In the genomic region with DNA sequence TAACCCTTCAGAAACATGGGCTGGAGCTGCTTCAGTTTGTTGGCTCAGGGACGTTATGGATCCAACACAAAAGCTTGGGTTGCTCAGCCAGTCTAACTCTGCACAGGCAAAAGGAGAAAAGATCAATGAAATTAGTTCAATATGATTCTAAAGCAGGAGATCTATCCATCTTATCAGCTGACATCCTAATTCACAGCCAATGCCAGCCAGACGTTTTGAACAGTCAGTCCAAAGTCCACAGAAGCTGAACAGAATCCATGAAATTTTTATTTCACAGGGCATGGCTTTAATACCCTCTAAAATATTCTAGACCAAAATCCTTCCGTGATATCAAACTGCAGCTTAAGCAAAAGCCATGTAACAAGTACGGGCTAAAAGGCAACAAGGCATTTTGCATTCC, we compare ENCODE assay signal across 18 cellular contexts. TPM values are rescaled to one million over a fixed set of nuclear protein-coding genes. Genes with fewer than 3 reads are reported as not detected.
DNase-seq lines count a peak whose midpoint lies in the region; ATAC-seq, FAIRE-seq and TF ChIP-seq lines count a peak whose summit lies in the region.
"Had no signal": no experiment of that assay in that cellular context is flagged by ENCODE, and none has a peak within 500 bp of the region (broad histone marks: within the 10 kb centered on the region; RNA-seq: fewer than 3 reads in every experiment).

No MANE protein-coding gene starts in this region.

- H3K4me1 Mint-ChIP-seq in activated naive CD4-positive, alpha-beta T cell treated with anti-CD3 and anti-CD28 coated beads for 36 hours (ENCODE audit: low read depth): peaks cover 28% of the 10 kb centered on the region

- H3K4me3 Mint-ChIP-seq in activated naive CD4-positive, alpha-beta T cell treated with anti-CD3 and anti-CD28 coated beads for 36 hours: no peak overlapping the region
- H3K4me3 Mint-ChIP-seq: CD4-positive, CD25-positive, alpha-beta regulatory T cell had no signal

- in situ Hi-C loops in HepG2 (cut with HindIII; ENCODE audit: extremely low pct_ligation_motif_present, low pct_unique_long_range_greater_than_20kb): no loop called here

- H3K9me3 ChIP-seq in liver (ENCODE audit: control insufficient read depth in 4 of 4, low read length in 3 of 4) (no peaks in the 10 kb centered on the region), HepG2 (ENCODE audit: low read length) (no peaks in the 10 kb centered on the region), endocrine pancreas (ENCODE audit: control insufficient read depth, low read length) (no peaks in the 10 kb centered on the region), small intestine (ENCODE audit: control insufficient read depth, low read depth) (no peaks in the 10 kb centered on the region)
- H3K9me3 ChIP-seq: Caco-2, HAP-1 had no signal

- no peak overlapping the region for H3K27ac Mint-ChIP-seq in activated naive CD4-positive, alpha-beta T cell treated with anti-CD3 and anti-CD28 coated beads for 36 hours
- H3K27ac Mint-ChIP-seq: CD4-positive, CD25-positive, alpha-beta regulatory T cell had no signal

- no peak overlapping the region for H2AFZ ChIP-seq in HepG2 (ENCODE audit: low read length)
- H2AFZ ChIP-seq: GM23248 had no signal

- no peak for TF ChIP-seq POLR2A in HepG2 (IDR thresholded peaks at IDR 0.05; ENCODE audit: insufficient read depth in 1 of 2, low read depth in 2 of 2, low read length in 2 of 2)

- H3K9me3 Mint-ChIP-seq in activated naive CD4-positive, alpha-beta T cell treated with anti-CD3 and anti-CD28 coated beads for 36 hours: peaks cover 7% of the 10 kb centered on the region
- H3K9me3 Mint-ChIP-seq: CD4-positive, CD25-positive, alpha-beta regulatory T cell had no signal

- FAIRE-seq in HepG2 (lab: Jason Lieb, UNC) (no peak), small intestine (lab: Jason Lieb, UNC) (no peak)
- FAIRE-seq: D721Med, G401.6, GM12892, GM19239 had no signal

- no peak for TF ChIP-seq CTCF in liver (IDR thresholded peaks at IDR 0.05; ENCODE audit: low read depth, low read length, missing input control)
- no peak for TF ChIP-seq CTCF in HepG2 (CRISPR knock-in tag; IDR thresholded peaks at IDR 0.05)

- H3K4me3 ChIP-seq in liver (ENCODE audit: low read depth in 1 of 3, low read length in 3 of 3) (no peak overlapping the region), HepG2 (replicated peaks in 1 of 3; ENCODE audit: insufficient read depth in 1 of 3, low read depth in 2 of 3, low read length in 3 of 3) (no peak overlapping the region), endocrine pancreas (ENCODE audit: control insufficient read depth, insufficient read depth, low read length) (peak overlapping the region; percentile 7), small intestine (ENCODE audit: low read depth in 1 of 2, low read length in 2 of 2) (no peak overlapping the region)
- H3K4me3 ChIP-seq: GM23248, HAP-1 had no signal

- no peaks in the 10 kb centered on the region for H3K27me3 ChIP-seq in liver (ENCODE audit: control insufficient read depth in 4 of 4, insufficient read depth in 4 of 4, low read length in 3 of 4)
- no peaks in the 10 kb centered on the region for H3K27me3 ChIP-seq in HepG2 (ENCODE audit: control insufficient read depth in 1 of 2, insufficient read depth in 2 of 2, low read length in 2 of 2)
- no peaks in the 10 kb centered on the region for H3K27me3 ChIP-seq in endocrine pancreas (ENCODE audit: control insufficient read depth, insufficient read depth, low read length)
- H3K27me3 ChIP-seq in small intestine (ENCODE audit: control insufficient read depth in 2 of 2, insufficient read depth in 2 of 2, low read length in 2 of 2): no peaks in the 10 kb centered on the region

- ATAC-seq in HepG2 (no peak), GM19328 (IDR thresholded peaks at IDR 0.05; ENCODE audit: unreplicated experiment) (no peak)

- no peaks in the 10 kb centered on the region; the same call in 1 of the 2 replicates for H4K20me1 ChIP-seq in HepG2 (ENCODE audit: insufficient read depth, low read length)

- BruUV-seq in HepG2 (replicated peaks; lab: Mats Ljungman, UMichigan): no TSS peak

- no peaks in the 10 kb centered on the region for H3K27me3 Mint-ChIP-seq in activated naive CD4-positive, alpha-beta T cell treated with anti-CD3 and anti-CD28 coated beads for 36 hours (ENCODE audit: low read depth)
- H3K27me3 Mint-ChIP-seq: CD4-positive, CD25-positive, alpha-beta regulatory T cell had no signal

- H3K9ac ChIP-seq in liver (ENCODE audit: low read depth in 1 of 2, low read length in 2 of 2): no peak overlapping the region
- H3K9ac ChIP-seq in HepG2 (ENCODE audit: insufficient read depth, low read depth, low read length): no peak overlapping the region
- H3K9ac ChIP-seq in endocrine pancreas (ENCODE audit: control insufficient read depth, insufficient read depth, low read length): no peak overlapping the region
- H3K9ac ChIP-seq: GM23248 had no signal

- H3K4me1 ChIP-seq in liver (ENCODE audit: control insufficient read depth in 4 of 4, insufficient read depth in 4 of 4, low read length in 3 of 4) (peaks cover 0 to 12% (median 10%) of the 10 kb centered on the region in 4 donors), HepG2 (ENCODE audit: insufficient read depth, low read length) (no peaks in the 10 kb centered on the region), endocrine pancreas (ENCODE audit: control insufficient read depth, insufficient read depth, low read length) (peaks cover 3% of the 10 kb centered on the region), small intestine (ENCODE audit: control insufficient read depth in 2 of 2, insufficient read depth in 1 of 2, low read depth in 1 of 2, low read length in 1 of 2) (peaks cover 0 to 3% of the 10 kb centered on the region in 2 donors)
- H3K4me1 ChIP-seq: Caco-2, HAP-1 had no signal

- H3K27ac ChIP-seq in liver (ENCODE audit: low read depth in 1 of 2, low read length in 2 of 2) (no peak overlapping the region), HepG2 (ENCODE audit: extremely low read length, insufficient read depth, low read length) (no peak overlapping the region), small intestine (ENCODE audit: low read depth in 1 of 2, low read length in 1 of 2) (no peak overlapping the region)
- H3K27ac ChIP-seq: 22Rv1, GM23248 had no signal

- TF ChIP-seq EP300 in HepG2 (IDR thresholded peaks at IDR 0.05; ENCODE audit: low read depth in 2 of 2, low read length in 2 of 2): no peak
- no peak for TF ChIP-seq EP300 in HepG2 (CRISPR knock-in tag; IDR thresholded peaks at IDR 0.05; ENCODE audit: borderline replicate concordance)

- no peak for DNase-seq in HepG2 (ENCODE audit: low spot score)
- DNase-seq in mucosa of gallbladder (ENCODE audit: low spot score): peak; percentile 34
- DNase-seq in small intestine: peak; percentile 49
- no peak for DNase-seq in RPMI8226
- DNase-seq in activated naive CD4-positive, alpha-beta T cell treated with anti-CD3 and anti-CD28 coated beads for 36 hours: no peak
- DNase-seq: C1 segment of cervical spinal cord; Caco-2; CD4-positive, CD25-positive, alpha-beta regulatory T cell; GM23248 had no signal

- CTCF ChIA-PET in HepG2 (lab: Yijun Ruan, JAX; ENCODE audit: low intra/inter-chr PET ratio, low total read pairs): no interaction called here
- CTCF ChIA-PET in activated naive CD4-positive, alpha-beta T cell treated with anti-CD3 and anti-CD28 coated beads for 36 hours (lab: Charles Lee): no interaction called here

- no peak overlapping the region for H3K4me2 ChIP-seq in HepG2 (ENCODE audit: low read depth, low read length)

- H3K36me3 ChIP-seq in liver (ENCODE audit: control insufficient read depth in 4 of 4, insufficient read depth in 3 of 4, low read depth in 1 of 4, low read length in 3 of 4) (peaks cover 2 to 25% (median 15%) of the 10 kb centered on the region in 4 donors), HepG2 (replicated peaks in 1 of 2; ENCODE audit: control insufficient read depth in 1 of 2, insufficient read depth in 2 of 2, low read length in 2 of 2) (peaks cover 1 to 32% of the 10 kb centered on the region in 2 experiments), endocrine pancreas (ENCODE audit: control insufficient read depth, insufficient read depth, low read length) (peaks cover 2% of the 10 kb centered on the region), small intestine (ENCODE audit: control insufficient read depth in 2 of 2, insufficient read depth in 2 of 2, low read length in 2 of 2) (peaks cover 2 to 5% of the 10 kb centered on the region in 2 donors)

- H3K36me3 Mint-ChIP-seq in activated naive CD4-positive, alpha-beta T cell treated with anti-CD3 and anti-CD28 coated beads for 36 hours (ENCODE audit: low read depth): peaks cover 25% of the 10 kb centered on the region

- 41% methylated on average over 4 of the region's 4 CpGs for WGBS in liver
- WGBS in HepG2 (ENCODE audit: low lambda C conversion rate): 79% methylated on average over 4 of the region's 4 CpGs
- WGBS in small intestine, 3 donors: 26 to 67% (median 38%) methylated on average over 4 of the region's 4 CpGs

- TF ChIP-seq RAD21 in liver (IDR thresholded peaks at IDR 0.05): no peak
- TF ChIP-seq RAD21 in HepG2 (CRISPR knock-in tag; IDR thresholded peaks at IDR 0.05): no peak

- intact Hi-C loops in HepG2 (cut with micrococcal nuclease; ENCODE audit: unreplicated experiment): no loop called here
- intact Hi-C loops in activated naive CD4-positive, alpha-beta T cell treated with anti-CD3 and anti-CD28 coated beads for 36 hours (cut with micrococcal nuclease): no loop called here

- H3K79me2 ChIP-seq in HepG2 (ENCODE audit: insufficient read depth, low read length): peaks cover 13% of the 10 kb centered on the region

- POLR2A ChIA-PET in HepG2 (lab: Yijun Ruan, JAX): interaction anchor here (1.3 kb wide), 1 partner anchor 64 kb away, joined by 3 read pairs; no protein-coding TSS in a partner anchor

RNA-seq across cellular contexts. Expression of a gene that starts 13.7 kb away (rescaled TPM):
- total RNA-seq in liver (10 to 100 TPM; 10.1 to 17.4 TPM), HepG2 (2016; rRNA removed; fragmentation: Illumina TruSeq; extraction: Trizol) (12.5 and 16.9 TPM in 2 replicates), mucosa of gallbladder (32.5 TPM)
- polyA plus RNA-seq in liver (10 to 100 TPM in 1 of 2 donors, 1 to 10 TPM in 1; 5.6 to 20.0 TPM), HepG2 (2011; rRNA removed) (5.6 TPM in 2 replicates), small intestine (10 to 100 TPM; 11.2 to 20.0 (median 15.7) TPM)
- total RNA-seq in HepG2 (2016; cell fraction: cytosol; rRNA removed; fragmentation: Illumina TruSeq; extraction: Trizol; ENCODE audit: low read depth): 2.5 and 3.0 TPM in 2 replicates
- total RNA-seq in HepG2 (2016; cell fraction: insoluble cytoplasmic fraction; rRNA removed; fragmentation: Illumina TruSeq; extraction: Trizol): 14.5 and 15.2 TPM in 2 replicates
- total RNA-seq in HepG2 (2016; cell fraction: membrane; rRNA removed; fragmentation: Illumina TruSeq; extraction: Trizol): 3.4 and 3.9 TPM in 2 replicates
- total RNA-seq in HepG2 (2016; cell fraction: nucleus; rRNA removed; fragmentation: Illumina TruSeq; extraction: Trizol): 19.1 and 19.5 TPM in 2 replicates
- 4.7 and 5.4 TPM in 2 replicates for polyA plus RNA-seq in HepG2 (2011; cell fraction: cytosol; rRNA removed)
- 12.3 and 13.4 TPM in 2 replicates for polyA plus RNA-seq in HepG2 (2011; cell fraction: nucleus; rRNA removed)
- polyA plus RNA-seq in HepG2 (2012): 5.2 and 6.2 TPM in 2 replicates
- 0.38 and 0.41 TPM in 2 replicates for polyA plus RNA-seq in HepG2 (2016; cell fraction: cytosol; fragmentation: Illumina TruSeq; extraction: Trizol; ENCODE audit: low read depth)
- polyA plus RNA-seq in HepG2 (2016; cell fraction: insoluble cytoplasmic fraction; fragmentation: Illumina TruSeq; extraction: Trizol; ENCODE audit: low read depth): 9.6 and 10.3 TPM in 2 replicates
- polyA plus RNA-seq in HepG2 (2016; cell fraction: membrane; fragmentation: Illumina TruSeq; extraction: Trizol; ENCODE audit: low read depth): 0.86 and 0.92 TPM in 2 replicates
- polyA plus RNA-seq in HepG2 (2016; cell fraction: nucleus; fragmentation: Illumina TruSeq; extraction: Trizol; ENCODE audit: insufficient read depth, low read depth): 14.5 and 18.6 TPM in 2 replicates
- polyA minus RNA-seq in HepG2 (2011; rRNA and poly(A)+ RNA removed; ENCODE audit: low replicate concordance): 9.4 and 26.4 TPM in 2 replicates
- 3.1 and 3.3 TPM in 2 replicates for polyA minus RNA-seq in HepG2 (2011; cell fraction: cytosol; rRNA and poly(A)+ RNA removed)
- 24.8 and 25.6 TPM in 2 replicates for polyA minus RNA-seq in HepG2 (2011; cell fraction: nucleus; rRNA and poly(A)+ RNA removed)
- 10 to 100 TPM; 22.0 to 23.1 TPM for total RNA-seq in activated naive CD4-positive, alpha-beta T cell treated with anti-CD3 and anti-CD28 coated beads for 36 hours

Comparison
In these comparisons a context has a peak if more than half of its experiments do, and no peak if none do; other contexts are left out.
1. DNase-seq: peak in mucosa of gallbladder (single experiment) and small intestine (single experiment); none in HepG2 (single experiment), RPMI8226 (single experiment) and activated naive CD4-positive, alpha-beta T cell treated with anti-CD3 and anti-CD28 coated beads for 36 hours (single experiment).